22 cellular contexts compared by ENCODE assay signal in the genomic region with DNA sequence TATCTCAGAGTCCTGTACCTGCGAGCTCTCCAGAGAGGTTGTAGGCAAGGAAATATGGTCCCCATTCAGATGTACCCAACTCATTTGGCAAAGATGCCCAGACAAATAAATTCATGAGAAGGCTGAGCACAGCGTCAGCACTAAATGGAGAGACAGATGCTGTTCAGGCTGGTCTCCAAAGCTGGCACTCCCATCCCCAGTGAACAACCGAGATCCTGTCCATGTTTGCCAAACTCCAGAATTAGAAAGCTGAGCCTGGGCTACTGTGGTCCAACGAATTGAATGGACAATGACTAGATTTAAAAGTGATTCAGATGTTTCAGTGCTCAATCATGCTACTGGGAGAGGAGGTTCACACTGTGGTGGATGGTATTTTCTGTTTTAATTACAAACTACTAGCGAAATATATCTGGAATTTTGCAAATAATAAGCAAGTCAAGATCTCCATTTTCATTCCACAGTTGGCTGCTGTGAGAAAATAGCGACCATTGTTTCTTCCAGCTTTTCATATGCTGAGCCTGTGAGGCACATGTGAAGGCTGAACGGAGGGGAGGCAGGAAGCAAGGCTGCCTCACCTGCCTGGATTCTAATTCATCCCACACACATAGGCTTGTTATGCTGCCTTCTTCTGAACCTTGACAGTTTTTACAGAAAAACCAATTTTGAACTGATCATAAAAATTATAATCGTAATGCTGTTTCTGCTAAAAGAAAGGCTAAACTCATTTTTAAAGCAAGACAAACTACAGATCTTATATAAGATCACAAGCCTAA. TPM values are rescaled to one million over a fixed set of nuclear protein-coding genes. Genes with fewer than 3 reads are reported as not detected.
DNase-seq lines count a peak whose midpoint lies in the region; ATAC-seq and TF ChIP-seq lines count a peak whose summit lies in the region.
"Had no signal": no experiment of that assay in that cellular context is flagged by ENCODE, and none has a peak within 500 bp of the region (broad histone marks: within the 10 kb centered on the region; RNA-seq: fewer than 3 reads in every experiment).

No MANE protein-coding gene starts in this region.

- H3K27me3 ChIP-seq in ascending aorta (no peaks in the 10 kb centered on the region), tibial artery (no peaks in the 10 kb centered on the region)
- H3K27me3 ChIP-seq: BLaER1 treated with 17β-estradiol and CSF1 and Interleukin-3, amounts not matched to agents 10 nM and 100 nM; heart right ventricle; SJCRH30 had no signal

- no peak overlapping the region for H3K4me3 Mint-ChIP-seq in type B pancreatic cell
- H3K4me3 Mint-ChIP-seq: mesothelial cell of epicardium had no signal

- no peaks in the 10 kb centered on the region for H3K36me3 ChIP-seq in ascending aorta
- no peaks in the 10 kb centered on the region for H3K36me3 ChIP-seq in tibial artery
- H3K36me3 ChIP-seq: BLaER1 treated with 17β-estradiol and CSF1 and Interleukin-3, amounts not matched to agents 10 nM and 100 nM; heart right ventricle; SJCRH30 had no signal

- intact Hi-C loops in ascending aorta (cut with DNase I): loop anchor here (10.0 kb wide), 1 partner anchor 192 kb away; a partner anchor contains a TSS
- intact Hi-C loops in tibial artery (cut with DNase I; ENCODE audit: low total_unique reads): no loop called here

- H3K4me1 ChIP-seq in ascending aorta: peaks cover 8 to 34% of the 10 kb centered on the region in 2 donors
- peaks cover 0 to 47% (median 6%) of the 10 kb centered on the region in 4 donors for H3K4me1 ChIP-seq in tibial artery

- no peak overlapping the region for H3K27ac Mint-ChIP-seq in type B pancreatic cell
- H3K27ac Mint-ChIP-seq: mesothelial cell of epicardium had no signal

- peak overlapping the region; percentile 59 to 69 for H3K27ac ChIP-seq in ascending aorta
- peak overlapping the region; percentile 23 to 45 for H3K27ac ChIP-seq in tibial artery
- H3K27ac ChIP-seq: 22Rv1; BLaER1 treated with 17β-estradiol and CSF1 and Interleukin-3, amounts not matched to agents 10 nM and 100 nM; heart right ventricle; SJCRH30 had no signal

- no peaks in the 10 kb centered on the region for H3K36me3 Mint-ChIP-seq in type B pancreatic cell
- H3K36me3 Mint-ChIP-seq: mesothelial cell of epicardium had no signal

- no peak for TF ChIP-seq CTCF in ascending aorta (IDR thresholded peaks at IDR 0.05)
- no peak for TF ChIP-seq CTCF in tibial artery (IDR thresholded peaks at IDR 0.05)
- no peak for TF ChIP-seq CTCF in type B pancreatic cell (conservative IDR thresholded peaks at IDR 0.05)

- DNase-seq in NCI-H1105 treated with DMSO at 0.1 percent for 48 hours (lab: John Stamatoyannopoulos, UW): peak; percentile 15
- DNase-seq in NCI-H1105 (lab: John Stamatoyannopoulos, UW): no peak
- DNase-seq in ascending aorta (ENCODE audit: low spot score in 2 of 2): no peak
- DNase-seq in medulla oblongata (ENCODE audit: extremely low spot score): peak; percentile 93
- no peak for DNase-seq in tibial artery
- DNase-seq in type B pancreatic cell (ENCODE audit: extremely low spot score, unreplicated experiment): no peak
- DNase-seq: activated CD4-positive, alpha-beta T cell treated with anti-CD3 and anti-CD28 coated beads for 48 hours; activated CD8-positive, alpha-beta memory T cell treated with anti-CD3 and anti-CD28 coated beads, Interleukin-2, amount 50 U/mL, for 48 hours; heart right ventricle; SJCRH30; stimulated activated CD4-positive, alpha-beta T cell treated with anti-CD3 and anti-CD28 coated beads, Interleukin-4, amount 100 ng/mL, for 1 hour; stimulated activated CD8-positive, alpha-beta memory T cell treated with anti-CD3 and anti-CD28 coated beads, Interleukin-4, amount 100 ng/mL, for 48 hours; T-helper 9 cell had no signal

- H3K4me3 ChIP-seq in ascending aorta: no peak overlapping the region
- no peak overlapping the region for H3K4me3 ChIP-seq in tibial artery
- H3K4me3 ChIP-seq: BLaER1 treated with 17β-estradiol and CSF1 and Interleukin-3, amounts not matched to agents 10 nM and 100 nM; heart right ventricle; SJCRH30 had no signal

- H3K27me3 Mint-ChIP-seq in type B pancreatic cell: no peaks in the 10 kb centered on the region

- ATAC-seq in GM18517 (IDR thresholded peaks at IDR 0.05; ENCODE audit: unreplicated experiment) (no peak), GM21526 (IDR thresholded peaks at IDR 0.05; ENCODE audit: low FRiP score, unreplicated experiment) (no peak)
- ATAC-seq: esophagus mucosa had no signal

- H3K4me1 Mint-ChIP-seq in type B pancreatic cell (ENCODE audit: unreplicated experiment): no peaks in the 10 kb centered on the region

- H3K9me3 ChIP-seq in ascending aorta: no peaks in the 10 kb centered on the region
- H3K9me3 ChIP-seq in tibial artery: peaks cover 0 to 5% (median 0%) of the 10 kb centered on the region in 3 donors

- H3K9me3 Mint-ChIP-seq in type B pancreatic cell: no peaks in the 10 kb centered on the region

RNA-seq across cellular contexts. Expression of a gene that starts 22.6 kb away (rescaled TPM):
- not detected for total RNA-seq in ascending aorta
- total RNA-seq in type B pancreatic cell (ENCODE audit: low replicate concordance): 0.76 TPM in 1 of 2 replicates, not detected in the other
- total RNA-seq: dermis microvascular lymphatic vessel endothelial cell, heart right ventricle, kidney epithelial cell, mesothelial cell of epicardium, SJCRH30, skeletal muscle tissue had no signal

Comparison
In these comparisons a context has a peak if more than half of its experiments do, and no peak if none do; other contexts are left out.
1. DNase-seq: peak in NCI-H1105 treated with DMSO at 0.1 percent for 48 hours (single experiment) and medulla oblongata (single experiment); none in NCI-H1105 (single experiment), ascending aorta (0 of 2), tibial artery (0 of 2) and type B pancreatic cell (single experiment).